20 cellular contexts compared by ENCODE assay signal in genomic region chr17:19365499-19365817, GRCh38. TPM values are rescaled to one million over a fixed set of nuclear protein-coding genes. Genes with fewer than 3 reads are reported as not detected.
"Had no signal": no experiment of that assay in that cellular context is flagged by ENCODE, and none has a peak within 500 bp of the region (broad histone marks: within the 10 kb centered on the region; RNA-seq: fewer than 3 reads in every experiment).

No MANE protein-coding gene starts in this region.

- H3K4me2 ChIP-seq: KMS-11 had no signal

- DNase-seq: activated B cell treated with CpG ODN at 0.5 μM for 24 hours; activated CD4-positive, alpha-beta memory T cell treated with anti-CD3 and anti-CD28 coated beads, Interleukin-2, amount 10 ng/mL, durations not matched to agents 7 days and 5 days; activated CD4-positive, alpha-beta T cell treated with anti-CD3 and anti-CD28 coated beads for 1 hour; activated CD4-positive, alpha-beta T cell treated with anti-CD3 and anti-CD28 coated beads, Interleukin-2, amount 10 ng/mL, durations not matched to agents 24 days and 14 days; activated CD8-positive, alpha-beta memory T cell treated with anti-CD3 and anti-CD28 coated beads, Interleukin-2, amount 50 U/mL, for 48 hours; activated naive CD4-positive, alpha-beta T cell treated with anti-CD3 and anti-CD28 coated beads, Interleukin-2, amount 50 U/mL, for 16 hours; activated naive CD8-positive, alpha-beta T cell treated with anti-CD3 and anti-CD28 coated beads, Interleukin-2, amount 10 ng/mL, durations not matched to agents 7 days and 5 days; activated T-cell treated with anti-CD3 and anti-CD28 coated beads, Interleukin-2, amount 50 U/mL, for 1 hour; central memory CD4-positive, alpha-beta T cell; MV-4-11; NCI-H1436; NCI-H1694 treated with DMSO at 0.1 percent for 48 hours; NCI-H2029 treated with DMSO at 0.1 percent for 48 hours; NCI-H510A treated with DMSO at 0.1 percent for 48 hours; T-helper 17 cell; T-helper 9 cell had no signal

- H3K36me3 ChIP-seq: adrenal gland had no signal

- H3K27me3 Mint-ChIP-seq: activated B cell treated with CpG ODN at 0.5 μM for 24 hours had no signal

- H3K4me3 ChIP-seq: adrenal gland had no signal

- H3K27ac Mint-ChIP-seq: activated B cell treated with CpG ODN at 0.5 μM for 24 hours; activated CD4-positive, alpha-beta memory T cell treated with anti-CD3 and anti-CD28 coated beads, Interleukin-2, amount 10 ng/mL, durations not matched to agents 7 days and 5 days; activated CD4-positive, alpha-beta T cell treated with anti-CD3 and anti-CD28 coated beads, Interleukin-2, amount 10 ng/mL, durations not matched to agents 24 days and 14 days; T-helper 17 cell had no signal

- H3K27me3 ChIP-seq: adrenal gland had no signal

- H3K9ac ChIP-seq: KMS-11 had no signal

- H3K4me3 Mint-ChIP-seq: activated B cell treated with CpG ODN at 0.5 μM for 24 hours; activated CD4-positive, alpha-beta memory T cell treated with anti-CD3 and anti-CD28 coated beads, Interleukin-2, amount 10 ng/mL, durations not matched to agents 7 days and 5 days; activated CD4-positive, alpha-beta T cell treated with anti-CD3 and anti-CD28 coated beads, Interleukin-2, amount 10 ng/mL, durations not matched to agents 24 days and 14 days; activated naive CD8-positive, alpha-beta T cell treated with anti-CD3 and anti-CD28 coated beads, Interleukin-2, amount 10 ng/mL, durations not matched to agents 7 days and 5 days; T-helper 17 cell had no signal

- H3K9me3 ChIP-seq: adrenal gland had no signal

- H3K27ac ChIP-seq: adrenal gland, KMS-11 had no signal

- H3K9me3 Mint-ChIP-seq: activated B cell treated with CpG ODN at 0.5 μM for 24 hours; activated CD4-positive, alpha-beta memory T cell treated with anti-CD3 and anti-CD28 coated beads, Interleukin-2, amount 10 ng/mL, durations not matched to agents 7 days and 5 days; activated CD4-positive, alpha-beta T cell treated with anti-CD3 and anti-CD28 coated beads, Interleukin-2, amount 10 ng/mL, durations not matched to agents 24 days and 14 days; activated naive CD8-positive, alpha-beta T cell treated with anti-CD3 and anti-CD28 coated beads, Interleukin-2, amount 10 ng/mL, durations not matched to agents 7 days and 5 days had no signal

- H3K36me3 Mint-ChIP-seq: activated naive CD8-positive, alpha-beta T cell treated with anti-CD3 and anti-CD28 coated beads, Interleukin-2, amount 10 ng/mL, durations not matched to agents 7 days and 5 days had no signal

RNA-seq across cellular contexts. Expression of gene MFAP4, which starts 21.5 kb away (rescaled TPM):
- total RNA-seq: activated B cell treated with CpG ODN at 0.5 μM for 24 hours; activated CD4-positive, alpha-beta memory T cell treated with anti-CD3 and anti-CD28 coated beads, Interleukin-2, amount 10 ng/mL, durations not matched to agents 7 days and 5 days; activated CD4-positive, alpha-beta T cell treated with anti-CD3 and anti-CD28 coated beads, Interleukin-2, amount 10 ng/mL, durations not matched to agents 24 days and 14 days; activated naive CD8-positive, alpha-beta T cell treated with anti-CD3 and anti-CD28 coated beads, Interleukin-2, amount 10 ng/mL, durations not matched to agents 7 days and 5 days; MCF 10A; SK-MEL-5; T-helper 17 cell had no signal

RNA-seq across cellular contexts. Expression of gene RNF112, which starts 45.6 kb away (rescaled TPM):
- total RNA-seq: MCF 10A, SK-MEL-5 had no signal
